In the genomic region with DNA sequence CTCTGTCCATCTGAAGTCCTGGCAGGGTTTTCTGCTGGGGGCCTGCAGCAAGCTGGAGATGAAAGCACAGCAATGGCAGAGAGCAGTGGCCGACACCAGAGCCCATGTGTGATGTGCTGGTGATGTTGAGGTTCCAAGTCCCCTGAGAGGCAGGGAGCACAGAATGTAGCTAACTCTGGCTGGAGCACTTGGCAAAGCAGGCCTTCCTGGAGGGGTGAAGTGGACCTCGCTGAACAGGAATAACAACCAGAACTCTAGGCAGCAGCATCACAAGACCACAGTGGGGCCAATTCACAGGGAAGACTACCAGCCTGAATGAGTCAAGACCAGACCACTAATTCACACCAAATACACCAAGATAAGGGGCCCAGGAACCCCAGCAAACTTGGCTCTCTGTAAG, we compare ENCODE assay signal across 19 cellular contexts. TPM values are rescaled to one million over a fixed set of nuclear protein-coding genes. Genes with fewer than 3 reads are reported as not detected.
DNase-seq lines count a peak whose midpoint lies in the region; ATAC-seq, FAIRE-seq and TF ChIP-seq lines count a peak whose summit lies in the region.
"Had no signal": no experiment of that assay in that cellular context is flagged by ENCODE, and none has a peak within 500 bp of the region (broad histone marks: within the 10 kb centered on the region; RNA-seq: fewer than 3 reads in every experiment).

No MANE protein-coding gene starts in this region.

- peaks cover 7% of the 10 kb centered on the region for H3K4me1 Mint-ChIP-seq in activated naive CD8-positive, alpha-beta T cell (ENCODE audit: low read depth)
- peaks cover 2% of the 10 kb centered on the region for H3K4me1 Mint-ChIP-seq in activated naive CD8-positive, alpha-beta T cell treated with anti-CD3 and anti-CD28 coated beads, Interleukin-2, amount 50 U/mL, for 24 hours
- peaks cover 26% of the 10 kb centered on the region for H3K4me1 Mint-ChIP-seq in endodermal cell
- H3K4me1 Mint-ChIP-seq: GM23338 had no signal

- H3K9me3 ChIP-seq in endodermal cell (ENCODE audit: control insufficient read depth, low read length): peaks cover 18% of the 10 kb centered on the region

- H3K27me3 ChIP-seq in endodermal cell (ENCODE audit: control insufficient read depth, insufficient read depth, low read length, poor library complexity, severe bottlenecking) (no peaks in the 10 kb centered on the region), mesendoderm (ENCODE audit: insufficient read depth, low read length, poor library complexity) (no peaks in the 10 kb centered on the region)
- H3K27me3 ChIP-seq: BLaER1 treated with 17β-estradiol and CSF1 and Interleukin-3, amounts not matched to agents 10 nM and 100 nM had no signal

- H4K5ac ChIP-seq in mesendoderm (ENCODE audit: low read length): no peak overlapping the region

- peak overlapping the region; percentile 52 for H2BK5ac ChIP-seq in mesendoderm (ENCODE audit: low read length)

- H3K27ac Mint-ChIP-seq in activated naive CD8-positive, alpha-beta T cell: peak overlapping the region; percentile 5
- H3K27ac Mint-ChIP-seq in activated naive CD8-positive, alpha-beta T cell treated with anti-CD3 and anti-CD28 coated beads, Interleukin-2, amount 50 U/mL, for 24 hours: no peak overlapping the region
- peak overlapping the region; percentile 78 for H3K27ac Mint-ChIP-seq in endodermal cell
- H3K27ac Mint-ChIP-seq in activated naive CD4-positive, alpha-beta T cell treated with anti-CD3 and anti-CD28 coated beads, Interleukin-2, amount 50 U/mL, for 72 hours: no peak overlapping the region
- H3K27ac Mint-ChIP-seq: GM23338 had no signal

- DNase-seq in activated naive CD8-positive, alpha-beta T cell treated with anti-CD3 and anti-CD28 coated beads, Interleukin-2, amount 50 U/mL, for 24 hours: no peak
- DNase-seq in endodermal cell: no peak
- no peak for DNase-seq in mesendoderm
- no peak for DNase-seq in GM12891 (ENCODE audit: insufficient read length, low spot score)
- no peak for DNase-seq in activated naive CD4-positive, alpha-beta T cell treated with anti-CD3 and anti-CD28 coated beads, Interleukin-2, amount 50 U/mL, for 72 hours (ENCODE audit: low spot score in 2 of 2)
- DNase-seq: 8988T; Calu3; CD4-positive, CD25-positive, alpha-beta regulatory T cell; DMS 273 treated with DMSO at 0.1 percent for 48 hours; H9; IMR-90 had no signal

- no peak overlapping the region for H2AK5ac ChIP-seq in mesendoderm (ENCODE audit: low read length)

- H3K27ac ChIP-seq in endodermal cell (ENCODE audit: low read depth, low read length) (no peak overlapping the region), mesendoderm (ENCODE audit: low read depth, low read length) (peak overlapping the region; percentile 34)
- H3K27ac ChIP-seq: KMS-11 had no signal

- H3K9me3 Mint-ChIP-seq in activated naive CD8-positive, alpha-beta T cell (ENCODE audit: low read depth): no peaks in the 10 kb centered on the region
- H3K9me3 Mint-ChIP-seq in activated naive CD8-positive, alpha-beta T cell treated with anti-CD3 and anti-CD28 coated beads, Interleukin-2, amount 50 U/mL, for 24 hours: no peaks in the 10 kb centered on the region
- peaks cover 21% of the 10 kb centered on the region for H3K9me3 Mint-ChIP-seq in endodermal cell
- H3K9me3 Mint-ChIP-seq in activated naive CD4-positive, alpha-beta T cell treated with anti-CD3 and anti-CD28 coated beads, Interleukin-2, amount 50 U/mL, for 72 hours: peaks cover 0 to 4% of the 10 kb centered on the region in 2 donors
- H3K9me3 Mint-ChIP-seq: GM23338 had no signal

- no peaks in the 10 kb centered on the region for H3K27me3 Mint-ChIP-seq in activated naive CD8-positive, alpha-beta T cell
- no peaks in the 10 kb centered on the region for H3K27me3 Mint-ChIP-seq in activated naive CD8-positive, alpha-beta T cell treated with anti-CD3 and anti-CD28 coated beads, Interleukin-2, amount 50 U/mL, for 24 hours
- H3K27me3 Mint-ChIP-seq in endodermal cell (ENCODE audit: insufficient read depth): peaks cover 20% of the 10 kb centered on the region

- ATAC-seq in activated naive CD8-positive, alpha-beta T cell treated with anti-CD3 and anti-CD28 coated beads, Interleukin-2, amount 50 U/mL, for 24 hours: no peak
- ATAC-seq in activated naive CD4-positive, alpha-beta T cell treated with anti-CD3 and anti-CD28 coated beads, Interleukin-2, amount 50 U/mL, for 72 hours: no peak
- no peak for ATAC-seq in HG02973 (IDR thresholded peaks at IDR 0.05; ENCODE audit: unreplicated experiment)

- H3K4me1 ChIP-seq in endodermal cell (ENCODE audit: control insufficient read depth, insufficient read depth, low read length) (no peaks in the 10 kb centered on the region), mesendoderm (ENCODE audit: control insufficient read depth, low read depth, low read length) (peaks cover 2% of the 10 kb centered on the region)

- no peak overlapping the region for H2BK15ac ChIP-seq in mesendoderm (replicated peaks; ENCODE audit: low read depth)

- no peak for TF ChIP-seq CTCF in endodermal cell (conservative IDR thresholded peaks at IDR 0.05)

- H3K4me3 Mint-ChIP-seq in activated naive CD8-positive, alpha-beta T cell: no peak overlapping the region
- no peak overlapping the region for H3K4me3 Mint-ChIP-seq in activated naive CD8-positive, alpha-beta T cell treated with anti-CD3 and anti-CD28 coated beads, Interleukin-2, amount 50 U/mL, for 24 hours
- no peak overlapping the region for H3K4me3 Mint-ChIP-seq in endodermal cell
- H3K4me3 Mint-ChIP-seq: CD4-positive, CD25-positive, alpha-beta regulatory T cell; GM23338; H9 had no signal

- no peaks in the 10 kb centered on the region for H3K79me1 ChIP-seq in mesendoderm (ENCODE audit: low read length)

- H3K23ac ChIP-seq in mesendoderm (ENCODE audit: low read length): no peak overlapping the region

- no peak for TF ChIP-seq POLR2A in GM12891 (IDR thresholded peaks at IDR 0.05; ENCODE audit: low read depth, low read length)

- H3K9ac ChIP-seq in endodermal cell (ENCODE audit: extremely low read depth, low read length, poor library complexity, severe bottlenecking) (no peak overlapping the region), mesendoderm (ENCODE audit: low read length) (no peak overlapping the region)
- H3K9ac ChIP-seq: BLaER1 treated with 17β-estradiol and CSF1 and Interleukin-3, amounts not matched to agents 10 nM and 100 nM; KMS-11 had no signal

- H3K4me3 ChIP-seq in endodermal cell (ENCODE audit: low read length) (peak overlapping the region; percentile 38), mesendoderm (ENCODE audit: low read length) (no peak overlapping the region)
- H3K4me3 ChIP-seq: BLaER1 treated with 17β-estradiol and CSF1 and Interleukin-3, amounts not matched to agents 10 nM and 100 nM; GM23338 had no signal

- H3K36me3 ChIP-seq in endodermal cell (ENCODE audit: control insufficient read depth, insufficient read depth, low read length) (no peaks in the 10 kb centered on the region), mesendoderm (ENCODE audit: control insufficient read depth, insufficient read depth, low read length) (no peaks in the 10 kb centered on the region)
- H3K36me3 ChIP-seq: BLaER1 treated with 17β-estradiol and CSF1 and Interleukin-3, amounts not matched to agents 10 nM and 100 nM had no signal

- no peak overlapping the region for H3K4ac ChIP-seq in mesendoderm (ENCODE audit: low read depth, low read length)

- FAIRE-seq in GM12891 (lab: Jason Lieb, UNC): no peak
- FAIRE-seq: GM18507, HTR-8/SVneo had no signal

- no peak overlapping the region for H2BK120ac ChIP-seq in mesendoderm (ENCODE audit: low read depth, low read length)

- no peak overlapping the region for H3K4me2 ChIP-seq in mesendoderm (ENCODE audit: low read length)
- H3K4me2 ChIP-seq: GM23338, KMS-11 had no signal

- H3K79me2 ChIP-seq in mesendoderm (ENCODE audit: control insufficient read depth, insufficient read depth, low read length): no peaks in the 10 kb centered on the region

- H4K8ac ChIP-seq in mesendoderm (ENCODE audit: low read depth, low read length): no peak overlapping the region

- peak overlapping the region; percentile 35 for H3K56ac ChIP-seq in mesendoderm (ENCODE audit: low read length)

- peak overlapping the region; percentile 76 for H3K18ac ChIP-seq in mesendoderm (ENCODE audit: low read length)

- H3K36me3 Mint-ChIP-seq in activated naive CD8-positive, alpha-beta T cell: no peaks in the 10 kb centered on the region
- H3K36me3 Mint-ChIP-seq in activated naive CD8-positive, alpha-beta T cell treated with anti-CD3 and anti-CD28 coated beads, Interleukin-2, amount 50 U/mL, for 24 hours (ENCODE audit: low read depth): no peaks in the 10 kb centered on the region
- H3K36me3 Mint-ChIP-seq in endodermal cell (ENCODE audit: low read depth): peaks cover 2% of the 10 kb centered on the region
- H3K36me3 Mint-ChIP-seq in activated naive CD4-positive, alpha-beta T cell treated with anti-CD3 and anti-CD28 coated beads, Interleukin-2, amount 50 U/mL, for 72 hours: no peaks in the 10 kb centered on the region
- H3K36me3 Mint-ChIP-seq: CD4-positive, CD25-positive, alpha-beta regulatory T cell had no signal

- WGBS in endodermal cell (ENCODE audit: insufficient coverage in 1 of 2, insufficient read length in 1 of 2), 2 experiments: 97 to 100% methylated on average over 1 to 2 of the region's 2 CpGs
- no CpG with 5 or more reads among the region's 2 CpGs for WGBS in mesendoderm (ENCODE audit: extremely low coverage, insufficient coverage, low lambda C conversion rate)

TF ChIP-seq in GM12891, 5 proteins besides CTCF, POLR2A, EP300 and RAD21:
- TF ChIP-seq POLR2AphosphoS5 (IDR thresholded peaks at IDR 0.05; ENCODE audit: low read depth, low read length) (no peak), POU2F2 (IDR thresholded peaks at IDR 0.05; ENCODE audit: low read depth, low read length) (no peak), PAX5 (IDR thresholded peaks at IDR 0.05; ENCODE audit: insufficient read depth, low read length, severe bottlenecking) (no peak), TAF1 (IDR thresholded peaks at IDR 0.05; ENCODE audit: low read depth, low read length) (no peak), SPI1 (IDR thresholded peaks at IDR 0.05; ENCODE audit: low read depth, low read length) (no peak)

RNA-seq across cellular contexts. Expression of a gene that starts 22.8 kb away (rescaled TPM):
- 1 to 10 TPM; 2.4 to 2.9 TPM for total RNA-seq in endodermal cell
- 1.00 TPM for polyA plus RNA-seq in endodermal cell (2013, experiment 1 of 2)
- polyA plus RNA-seq in endodermal cell (2013, experiment 2 of 2): not detected
- polyA plus RNA-seq in mesendoderm (2013, experiment 1 of 2): 0.18 TPM
- not detected for polyA plus RNA-seq in mesendoderm (2013, experiment 2 of 2)
- polyA plus RNA-seq in GM12891 (2012; ENCODE audit: low read depth, missing spikeins): not detected
- not detected for total RNA-seq in activated naive CD4-positive, alpha-beta T cell treated with anti-CD3 and anti-CD28 coated beads, Interleukin-2, amount 50 U/mL, for 72 hours
- total RNA-seq: CD4-positive, CD25-positive, alpha-beta regulatory T cell; Daoy; GM23338; H9; IMR-90 had no signal
- polyA plus RNA-seq: CD4-positive, CD25-positive, alpha-beta regulatory T cell; GM23338; IMR-90 had no signal

RNA-seq across cellular contexts. Expression of a gene that starts 38.5 kb away (rescaled TPM):
- total RNA-seq in endodermal cell: 100 to 1,000 TPM; 157 to 200 TPM
- polyA plus RNA-seq in endodermal cell (2013, experiment 1 of 2): 83.1 TPM
- 79.4 TPM for polyA plus RNA-seq in endodermal cell (2013, experiment 2 of 2)
- polyA plus RNA-seq in mesendoderm (2013, experiment 1 of 2): 58.2 TPM
- 58.6 TPM for polyA plus RNA-seq in mesendoderm (2013, experiment 2 of 2)
- 60.1 TPM for polyA plus RNA-seq in GM12891 (2012; ENCODE audit: low read depth, missing spikeins)
- 100 to 1,000 TPM in 1 of 2 donors, 10 to 100 TPM in 1; 90.0 to 128 TPM for total RNA-seq in activated naive CD4-positive, alpha-beta T cell treated with anti-CD3 and anti-CD28 coated beads, Interleukin-2, amount 50 U/mL, for 72 hours

Comparison
In these comparisons a context has a peak if more than half of its experiments do, and no peak if none do; other contexts are left out.
1. H3K27ac Mint-ChIP-seq: peak in activated naive CD8-positive, alpha-beta T cell (single experiment) and endodermal cell (single experiment); none in activated naive CD8-positive, alpha-beta T cell treated with anti-CD3 and anti-CD28 coated beads, Interleukin-2, amount 50 U/mL, for 24 hours (single experiment) and activated naive CD4-positive, alpha-beta T cell treated with anti-CD3 and anti-CD28 coated beads, Interleukin-2, amount 50 U/mL, for 72 hours (0 of 2).